Comparison of ENCODE assay signal across 8 cellular contexts in genomic region chr4:118265312-118266144, GRCh38.
DNase-seq lines count a peak whose midpoint lies in the region; ATAC-seq and TF ChIP-seq lines count a peak whose summit lies in the region.

No MANE protein-coding gene starts in this region.

- H3K9me3 ChIP-seq in ES-I3 (ENCODE audit: control insufficient read depth, insufficient read depth, low read length): no peaks in the 10 kb centered on the region
- H3K9me3 ChIP-seq in HUES64 (ENCODE audit: insufficient read depth, low read depth, low read length): no peaks in the 10 kb centered on the region
- no peaks in the 10 kb centered on the region for H3K9me3 ChIP-seq in mesenchymal stem cell (ENCODE audit: control insufficient read depth, low read length)
- no peaks in the 10 kb centered on the region for H3K9me3 ChIP-seq in vagina

- H4K8ac ChIP-seq in mesenchymal stem cell (ENCODE audit: low read length): no peak overlapping the region

- peak overlapping the region; percentile 39 for H3K4me3 ChIP-seq in HUES64 (ENCODE audit: low read length)
- H3K4me3 ChIP-seq in choroid plexus epithelial cell (ENCODE audit: low read depth, low read length): peak overlapping the region; percentile 59
- peak overlapping the region in 1 of 2 experiments; percentile 72 for H3K4me3 ChIP-seq in mesenchymal stem cell (ENCODE audit: insufficient read depth in 1 of 2, low read depth in 1 of 2, low read length in 2 of 2)
- peak overlapping the region; percentile 48 to 65 for H3K4me3 ChIP-seq in vagina

- no peak overlapping the region for H2AFZ ChIP-seq in mesenchymal stem cell (ENCODE audit: low read depth, low read length)

- no peak overlapping the region for H3K23ac ChIP-seq in mesenchymal stem cell (ENCODE audit: low read length in 2 of 2)

- no peaks in the 10 kb centered on the region for H3K4me1 ChIP-seq in ES-I3 (ENCODE audit: insufficient read depth, low read length)
- H3K4me1 ChIP-seq in HUES64 (ENCODE audit: insufficient read depth, low read length): no peaks in the 10 kb centered on the region
- no peaks in the 10 kb centered on the region for H3K4me1 ChIP-seq in mesenchymal stem cell (ENCODE audit: control insufficient read depth, insufficient read depth, low read depth, low read length)
- no peaks in the 10 kb centered on the region for H3K4me1 ChIP-seq in vagina

- H3K79me1 ChIP-seq in mesenchymal stem cell (replicated peaks; ENCODE audit: low read length, poor library complexity, severe bottlenecking): no peaks in the 10 kb centered on the region

- intact Hi-C loops in vagina (cut with DNase I): no loop called here

- CTCF ChIA-PET in HEK293T (lab: Yijun Ruan, JAX): no interaction called here

- H2BK5ac ChIP-seq in mesenchymal stem cell (ENCODE audit: low read depth, low read length, poor library complexity, severe bottlenecking): no peak overlapping the region

- no peak overlapping the region for H3K14ac ChIP-seq in mesenchymal stem cell (ENCODE audit: low read length in 2 of 2)

- no peak for TF ChIP-seq POLR2A in vagina (IDR thresholded peaks at IDR 0.05)

- TF ChIP-seq CTCF in choroid plexus epithelial cell (conservative IDR thresholded peaks at IDR 0.05; ENCODE audit: low read depth, low read length): no peak
- TF ChIP-seq CTCF in vagina (IDR thresholded peaks at IDR 0.05): no peak

- H4K91ac ChIP-seq in mesenchymal stem cell (ENCODE audit: low read length): no peak overlapping the region

- peak overlapping the region; percentile 47 for H3K9ac ChIP-seq in ES-I3 (ENCODE audit: low read depth, low read length)
- H3K9ac ChIP-seq in HUES64 (ENCODE audit: low read depth, low read length): no peak overlapping the region
- H3K9ac ChIP-seq in mesenchymal stem cell (ENCODE audit: low read length): peak overlapping the region; percentile 55

- POLR2A ChIA-PET in HEK293T (lab: Yijun Ruan, JAX): interaction anchor here (1.2 kb wide), 1 partner anchor 12 kb away, joined by 3 read pairs; no protein-coding TSS in a partner anchor

- no peaks in the 10 kb centered on the region for H3K36me3 ChIP-seq in ES-I3 (ENCODE audit: insufficient read depth, low read length)
- no peaks in the 10 kb centered on the region for H3K36me3 ChIP-seq in HUES64 (ENCODE audit: insufficient read depth, low read length)
- H3K36me3 ChIP-seq in mesenchymal stem cell (ENCODE audit: control insufficient read depth in 1 of 2, insufficient read depth in 2 of 2, low read depth in 1 of 2, low read length in 2 of 2): peaks cover 0 to 3% of the 10 kb centered on the region in 2 experiments
- no peaks in the 10 kb centered on the region for H3K36me3 ChIP-seq in vagina

- H2BK120ac ChIP-seq in mesenchymal stem cell (ENCODE audit: low read depth, low read length): no peak overlapping the region

- H2BK15ac ChIP-seq in mesenchymal stem cell (ENCODE audit: low read depth, poor library complexity, severe bottlenecking): no peak overlapping the region

- no peak overlapping the region for H3K18ac ChIP-seq in mesenchymal stem cell (ENCODE audit: low read depth in 1 of 2, low read length in 2 of 2)

- 89% methylated on average over 64 of the region's 64 CpGs for WGBS in HUES64
- WGBS in mesenchymal stem cell: 99% methylated on average over 62 of the region's 64 CpGs

- H3K27me3 ChIP-seq in HUES64 (ENCODE audit: insufficient read depth, low read length) (peaks cover 4% of the 10 kb centered on the region; the same call in 1 of the 2 replicates), mesenchymal stem cell (ENCODE audit: control insufficient read depth in 1 of 2, insufficient read depth in 1 of 2, low read length in 2 of 2) (peaks cover 0 to 2% of the 10 kb centered on the region in 2 experiments), vagina (no peaks in the 10 kb centered on the region)

- H3K27ac ChIP-seq in HUES64 (ENCODE audit: low read depth, low read length): no peak overlapping the region
- H3K27ac ChIP-seq in mesenchymal stem cell (ENCODE audit: low read length, poor library complexity, severe bottlenecking): no peak overlapping the region
- H3K27ac ChIP-seq in vagina: no peak overlapping the region

- H2BK12ac ChIP-seq in mesenchymal stem cell (ENCODE audit: low read length in 2 of 2): no peak overlapping the region

- no peak overlapping the region for H2AK5ac ChIP-seq in mesenchymal stem cell (ENCODE audit: low read length, severe bottlenecking)

- ATAC-seq in GM18858 (IDR thresholded peaks at IDR 0.05; ENCODE audit: unreplicated experiment) (no peak), HG03095 (IDR thresholded peaks at IDR 0.05; ENCODE audit: unreplicated experiment) (no peak)

- H3K4ac ChIP-seq in mesenchymal stem cell (ENCODE audit: low read depth in 1 of 2, low read length in 2 of 2): no peak overlapping the region

- DNase-seq in choroid plexus epithelial cell (ENCODE audit: low read depth) (peak; percentile 28), mesenchymal stem cell (no peak), vagina (ENCODE audit: extremely low spot score in 2 of 2) (no peak), HEK293T (ENCODE audit: extremely low spot score) (no peak)

- H3K4me2 ChIP-seq in mesenchymal stem cell (ENCODE audit: low read length, poor library complexity, severe bottlenecking): no peak overlapping the region

TF ChIP-seq in HEK293T, 16 proteins besides CTCF, POLR2A, EP300 and RAD21:
- TF ChIP-seq HDGF (IDR thresholded peaks at IDR 0.05; ENCODE audit: borderline replicate concordance): no peak
- no peak for TF ChIP-seq ZNF384 (IDR thresholded peaks at IDR 0.05)
- TF ChIP-seq FOXM1 (IDR thresholded peaks at IDR 0.05; ENCODE audit: borderline replicate concordance): no peak
- TF ChIP-seq BHLHE40 (IDR thresholded peaks at IDR 0.05; ENCODE audit: borderline replicate concordance): no peak
- no peak for TF ChIP-seq FOXA1 (IDR thresholded peaks at IDR 0.05)
- TF ChIP-seq PKNOX1 (IDR thresholded peaks at IDR 0.05): no peak
- TF ChIP-seq LEF1 (IDR thresholded peaks at IDR 0.05; ENCODE audit: borderline replicate concordance): no peak
- no peak for TF ChIP-seq ELF4 (IDR thresholded peaks at IDR 0.05)
- no peak for TF ChIP-seq L3MBTL2 (conservative IDR thresholded peaks at IDR 0.05)
- TF ChIP-seq ARNT (IDR thresholded peaks at IDR 0.05): no peak
- no peak for TF ChIP-seq CTBP1 (IDR thresholded peaks at IDR 0.05; ENCODE audit: borderline replicate concordance)
- TF ChIP-seq SP1 (IDR thresholded peaks at IDR 0.05): no peak
- TF ChIP-seq FOXK2 (IDR thresholded peaks at IDR 0.05): no peak
- TF ChIP-seq SUZ12 (IDR thresholded peaks at IDR 0.05): no peak
- TF ChIP-seq TARDBP (IDR thresholded peaks at IDR 0.05): no peak
- TF ChIP-seq NFRKB (IDR thresholded peaks at IDR 0.05): no peak
